In genomic region chr5:76696254-76696653, GRCh38 we compare ENCODE assay signal across 1 cellular context.
TF ChIP-seq lines count a peak whose summit lies in the region.

No MANE protein-coding gene starts in this region.

TF ChIP-seq in WTC11, 78 proteins besides CTCF, POLR2A, EP300 and RAD21 (continued from another document):
- TF ChIP-seq, protein P1, sequence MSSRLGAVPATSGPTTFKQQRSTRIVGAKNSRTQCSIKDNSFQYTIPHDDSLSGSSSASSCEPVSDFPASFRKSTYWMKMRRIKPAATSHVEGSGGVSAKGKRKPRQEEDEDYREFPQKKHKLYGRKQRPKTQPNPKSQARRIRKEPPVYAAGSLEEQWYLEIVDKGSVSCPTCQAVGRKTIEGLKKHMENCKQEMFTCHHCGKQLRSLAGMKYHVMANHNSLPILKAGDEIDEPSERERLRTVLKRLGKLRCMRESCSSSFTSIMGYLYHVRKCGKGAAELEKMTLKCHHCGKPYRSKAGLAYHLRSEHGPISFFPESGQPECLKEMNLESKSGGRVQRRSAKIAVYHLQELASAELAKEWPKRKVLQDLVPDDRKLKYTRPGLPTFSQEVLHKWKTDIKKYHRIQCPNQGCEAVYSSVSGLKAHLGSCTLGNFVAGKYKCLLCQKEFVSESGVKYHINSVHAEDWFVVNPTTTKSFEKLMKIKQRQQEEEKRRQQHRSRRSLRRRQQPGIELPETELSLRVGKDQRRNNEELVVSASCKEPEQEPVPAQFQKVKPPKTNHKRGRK (CRISPR knock-in tag; IDR thresholded peaks at IDR 0.05; ENCODE audit: borderline replicate concordance): no peak
- no peak for TF ChIP-seq ELF4 (CRISPR knock-in tag; IDR thresholded peaks at IDR 0.05; ENCODE audit: low read depth)
- no peak for TF ChIP-seq GTF2I (CRISPR knock-in tag; conservative IDR thresholded peaks at IDR 0.05)
TF ChIP-seq in WTC11: peak in this region for 0.
